ENCODE assay signal across 1 cellular context in genomic region chr17:17015221-17015620, GRCh38.
TF ChIP-seq lines count a peak whose summit lies in the region.

No MANE protein-coding gene starts in this region.

TF ChIP-seq in Ishikawa, 13 proteins besides CTCF, POLR2A, EP300 and RAD21 (continued from another document):
- no peak for TF ChIP-seq TEAD4 (IDR thresholded peaks at IDR 0.05)
- no peak for TF ChIP-seq ZBTB7A (IDR thresholded peaks at IDR 0.05; ENCODE audit: low read depth)
- TF ChIP-seq CREB1 (IDR thresholded peaks at IDR 0.05; ENCODE audit: low read depth), result no peak
